ENCODE assay signal across 18 cellular contexts in genomic region chr14:80844872-80845271, GRCh38.
A peak's percentile ranks its signal among the peaks of the same experiment; 100 is the strongest.
DNase-seq lines count a peak whose midpoint lies in the region; ATAC-seq, FAIRE-seq and TF ChIP-seq lines count a peak whose summit lies in the region.
"Had no signal": no experiment of that assay in that cellular context is flagged by ENCODE, and none has a peak within 500 bp of the region (broad histone marks: within the 10 kb centered on the region; RNA-seq: fewer than 3 reads in every experiment).

No MANE protein-coding gene starts in this region.

- in situ Hi-C loops in HepG2 (cut with HindIII; ENCODE audit: extremely low pct_ligation_motif_present, low pct_unique_long_range_greater_than_20kb) (loop anchor here (10.0 to 25.0 kb wide), 2 partner anchors 633 to 1880 kb away; partner anchors contain the start of gene DIO2), K562 (cut with MboI) (loop anchor here (25.0 kb wide), 1 partner anchor 1883 kb away; no protein-coding TSS in a partner anchor), GM13977 (cut with MboI; ENCODE audit: low pct_unique_long_range_greater_than_20kb, low sequenced_read_pairs, unreplicated experiment) (loop anchor here (25.0 kb wide), 1 partner anchor 633 kb away; the partner anchor contains the start of gene DIO2)

- H3K27ac ChIP-seq in HepG2 (ENCODE audit: extremely low read length, insufficient read depth, low read length) (no peak overlapping the region), right lobe of liver (no peak overlapping the region), K562 (ENCODE audit: extremely low read depth, low read depth, low read length) (no peak overlapping the region), neural cell (ENCODE audit: low read length) (peak overlapping the region; percentile 9), upper lobe of left lung (no peak overlapping the region)
- H3K27ac ChIP-seq: 22Rv1, PC-9 had no signal

- WGBS in HepG2 (ENCODE audit: low lambda C conversion rate), result 88% methylated on average over 2 of the region's 2 CpGs
- WGBS in right lobe of liver (ENCODE audit: insufficient coverage, low coverage, low lambda C conversion rate, missing lambda C conversion rate), result 50% methylated on average over 2 of the region's 2 CpGs
- whole genome bisulfite sequencing in K562 (ENCODE audit: insufficient coverage, low coverage, missing lambda C conversion rate), result 27% methylated on average over 1 of the region's 2 CpGs
- 93 to 95% methylated on average over 2 of the region's 2 CpGs for WGBS in upper lobe of left lung, 2 donors

- H3K4me3 ChIP-seq in HepG2 (replicated peaks in 1 of 3; ENCODE audit: insufficient read depth in 1 of 3, low read depth in 2 of 3, low read length in 3 of 3) (no peak overlapping the region), right lobe of liver (no peak overlapping the region), K562 (no peak overlapping the region), neural cell (ENCODE audit: low read length) (peak overlapping the region; percentile 33), upper lobe of left lung (no peak overlapping the region)
- H3K4me3 ChIP-seq: MG63, PC-9 had no signal

- H3K4me2 ChIP-seq in HepG2 (ENCODE audit: low read depth, low read length) (no peak overlapping the region), K562 (ENCODE audit: insufficient read depth, low read length) (no peak overlapping the region), neural cell (ENCODE audit: low read length) (no peak overlapping the region)
- H3K4me2 ChIP-seq: PC-9 had no signal

- TF ChIP-seq EP300 in HepG2 (IDR thresholded peaks at IDR 0.05; ENCODE audit: low read depth in 2 of 2, low read length in 2 of 2) (no peak), HepG2 (CRISPR knock-in tag; IDR thresholded peaks at IDR 0.05; ENCODE audit: borderline replicate concordance) (no peak), K562 (IDR thresholded peaks at IDR 0.05; ENCODE audit: low read length) (no peak), neural cell (conservative IDR thresholded peaks at IDR 0.05; ENCODE audit: poor library complexity, severe bottlenecking) (no peak), upper lobe of left lung (IDR thresholded peaks at IDR 0.05) (no peak)

- H3K36me3 ChIP-seq in HepG2 (replicated peaks in 1 of 2; ENCODE audit: control insufficient read depth in 1 of 2, insufficient read depth in 2 of 2, low read length in 2 of 2) (no peaks in the 10 kb centered on the region), right lobe of liver (no peaks in the 10 kb centered on the region), K562 (ENCODE audit: control insufficient read depth, insufficient read depth, low read length) (no peaks in the 10 kb centered on the region), neural cell (ENCODE audit: insufficient read depth, low read length) (no peaks in the 10 kb centered on the region), upper lobe of left lung (no peaks in the 10 kb centered on the region)
- H3K36me3 ChIP-seq: MG63 had no signal

- no peak overlapping the region for H3K9ac ChIP-seq in HepG2 (ENCODE audit: insufficient read depth, low read depth, low read length)
- no peak overlapping the region for H3K9ac ChIP-seq in K562 (ENCODE audit: insufficient read depth in 1 of 2, low read depth in 2 of 2, low read length in 2 of 2)
- H3K9ac ChIP-seq in neural cell (ENCODE audit: low read length), result no peak overlapping the region

- TF ChIP-seq CTCF in HepG2 (CRISPR knock-in tag; IDR thresholded peaks at IDR 0.05), result no peak
- TF ChIP-seq CTCF in right lobe of liver (IDR thresholded peaks at IDR 0.05), result no peak
- no peak for TF ChIP-seq CTCF in K562 (IDR thresholded peaks at IDR 0.05 in 2 of 3, conservative IDR thresholded peaks at IDR 0.05 in 1 of 3; ENCODE audit: insufficient read depth in 2 of 3, low read depth in 1 of 3, low read length in 3 of 3)
- TF ChIP-seq CTCF in neural cell (IDR thresholded peaks at IDR 0.05; ENCODE audit: poor library complexity, severe bottlenecking), result no peak
- TF ChIP-seq CTCF in upper lobe of left lung (IDR thresholded peaks at IDR 0.05), result no peak
- TF ChIP-seq CTCF in GM13977 (IDR thresholded peaks at IDR 0.05; ENCODE audit: extremely low read depth, insufficient read depth, missing control alignments), result no peak

- FAIRE-seq in HepG2 (lab: Jason Lieb, UNC) (no peak), K562 (lab: Jason Lieb, UNC) (no peak)

- TF ChIP-seq POLR2A in HepG2 (IDR thresholded peaks at IDR 0.05; ENCODE audit: insufficient read depth in 1 of 2, low read depth in 2 of 2, low read length in 2 of 2), result no peak
- TF ChIP-seq POLR2A in right lobe of liver (IDR thresholded peaks at IDR 0.05), result no peak
- TF ChIP-seq POLR2A in K562 (conservative IDR thresholded peaks at IDR 0.05), result no peak
- no peak for TF ChIP-seq POLR2A in upper lobe of left lung (IDR thresholded peaks at IDR 0.05)

- H4K20me1 ChIP-seq in HepG2 (ENCODE audit: insufficient read depth, low read length), result no peaks in the 10 kb centered on the region
- no peaks in the 10 kb centered on the region for H4K20me1 ChIP-seq in K562 (replicated peaks; ENCODE audit: control insufficient read depth, insufficient read depth, low read length)
- H4K20me1 ChIP-seq in neural cell (ENCODE audit: insufficient read depth), result no peaks in the 10 kb centered on the region

- H3K27me3 ChIP-seq in HepG2 (ENCODE audit: control insufficient read depth in 1 of 2, insufficient read depth in 2 of 2, low read length in 2 of 2) (no peaks in the 10 kb centered on the region), right lobe of liver (no peaks in the 10 kb centered on the region), K562 (ENCODE audit: control insufficient read depth in 2 of 2, insufficient read depth in 2 of 2, low read length in 2 of 2) (no peaks in the 10 kb centered on the region), neural cell (ENCODE audit: insufficient read depth, low read depth, low read length) (no peaks in the 10 kb centered on the region), upper lobe of left lung (no peaks in the 10 kb centered on the region)
- H3K27me3 ChIP-seq: MG63 had no signal

- H3K9me2 ChIP-seq in neural cell (ENCODE audit: insufficient read depth, low read length), result no peaks in the 10 kb centered on the region

- intact Hi-C loops in HepG2 (cut with micrococcal nuclease; ENCODE audit: unreplicated experiment) (no loop called here), right lobe of liver (cut with DNase I) (no loop called here), K562 (cut with micrococcal nuclease) (loop anchor here (10.0 kb wide), 1 partner anchor 790 kb away; no protein-coding TSS in a partner anchor)

- no peak overlapping the region for H2AFZ ChIP-seq in HepG2 (ENCODE audit: low read length)
- H2AFZ ChIP-seq in K562 (ENCODE audit: low read depth, low read length), result no peak overlapping the region
- H2AFZ ChIP-seq in neural cell (ENCODE audit: low read depth, low read length), result no peak overlapping the region
- H2AFZ ChIP-seq: PC-9 had no signal

- peaks cover 3% of the 10 kb centered on the region for H3F3A ChIP-seq in neural cell (ENCODE audit: insufficient read depth, low read length, poor library complexity, severe bottlenecking)

- no peaks in the 10 kb centered on the region for H3K79me2 ChIP-seq in HepG2 (ENCODE audit: insufficient read depth, low read length)
- no peaks in the 10 kb centered on the region for H3K79me2 ChIP-seq in K562 (ENCODE audit: control insufficient read depth, insufficient read depth, low read length)
- peaks cover 9% of the 10 kb centered on the region for H3K79me2 ChIP-seq in neural cell (replicated peaks; ENCODE audit: insufficient read depth, low read length)

- POLR2A ChIA-PET in HepG2 (lab: Yijun Ruan, JAX), result no interaction called here
- POLR2A ChIA-PET in K562 (lab: Yijun Ruan, JAX), result no interaction called here

- H3K9me3 ChIP-seq in HepG2 (ENCODE audit: low read length) (no peaks in the 10 kb centered on the region), right lobe of liver (no peaks in the 10 kb centered on the region), K562 (replicated peaks; ENCODE audit: control insufficient read depth, insufficient read depth, low read depth, low read length) (no peaks in the 10 kb centered on the region), neural cell (ENCODE audit: low read length) (no peaks in the 10 kb centered on the region), upper lobe of left lung (no peaks in the 10 kb centered on the region)
- H3K9me3 ChIP-seq: MG63 had no signal

- H3K9me1 ChIP-seq in K562 (ENCODE audit: control insufficient read depth, insufficient read depth, low read length), result no peaks in the 10 kb centered on the region

- ATAC-seq in HepG2 (no peak), right lobe of liver (no peak), K562 (no peak), upper lobe of left lung (ENCODE audit: low FRiP score in 2 of 2) (no peak)

- no peaks in the 10 kb centered on the region for H3K4me1 ChIP-seq in HepG2 (ENCODE audit: insufficient read depth, low read length)
- H3K4me1 ChIP-seq in right lobe of liver, result no peaks in the 10 kb centered on the region
- no peaks in the 10 kb centered on the region for H3K4me1 ChIP-seq in K562 (replicated peaks in 1 of 2; ENCODE audit: control insufficient read depth in 2 of 2, insufficient read depth in 2 of 2, low read length in 2 of 2)
- no peaks in the 10 kb centered on the region for H3K4me1 ChIP-seq in upper lobe of left lung

- CTCF ChIA-PET in HepG2 (lab: Yijun Ruan, JAX; ENCODE audit: low intra/inter-chr PET ratio, low total read pairs), result no interaction called here
- CTCF ChIA-PET in K562 (lab: Yijun Ruan, JAX; ENCODE audit: low intra/inter-chr PET ratio), result no interaction called here

- DNase-seq in HepG2 (ENCODE audit: low spot score) (no peak), right lobe of liver (no peak), K562 (ENCODE audit: extremely low read depth in 1 of 4, low spot score in 3 of 4) (peak in 1 of 4 experiments; percentile 6), upper lobe of left lung (no peak), iPS-NIHi11 (ENCODE audit: low spot score) (no peak), GM13977 (ENCODE audit: low spot score) (no peak)
- no peak for DNase-seq in activated CD4-positive, CD25-positive, alpha-beta regulatory T cell (lab: John Stamatoyannopoulos, UW)
- DNase-seq: DMS 273 treated with DMSO at 0.1 percent for 48 hours, Kasumi-1, MG63, NCI-H1048, NCI-H1436, NCI-H1930, NCI-H345, NCI-H524 treated with DMSO at 0.1 percent for 48 hours, PC-9 had no signal

- no peak for TF ChIP-seq RAD21 in HepG2 (CRISPR knock-in tag; IDR thresholded peaks at IDR 0.05)
- TF ChIP-seq RAD21 in K562 (CRISPR knock-in tag; conservative IDR thresholded peaks at IDR 0.05 in 1 of 2, IDR thresholded peaks at IDR 0.05 in 1 of 2), result no peak
- TF ChIP-seq RAD21 in neural cell (conservative IDR thresholded peaks at IDR 0.05), result no peak

- BruUV-seq in HepG2 (replicated peaks; lab: Mats Ljungman, UMichigan), result no TSS peak
- no TSS peak for BruUV-seq in K562 (replicated peaks; lab: Mats Ljungman, UMichigan)

TF ChIP-seq in HepG2, 621 proteins besides CTCF, POLR2A, EP300 and RAD21 (continues in another document):
- no peak for TF ChIP-seq SALL1 (CRISPR knock-in tag; IDR thresholded peaks at IDR 0.05)

TF ChIP-seq in K562, 482 proteins besides CTCF, POLR2A, EP300 and RAD21 (continues in another document):
- no peak for TF ChIP-seq TOE1 (IDR thresholded peaks at IDR 0.05; ENCODE audit: borderline replicate concordance)
- no peak for TF ChIP-seq TOE1 (CRISPR knock-in tag; IDR thresholded peaks at IDR 0.05; ENCODE audit: borderline replicate concordance, low read depth)

TF ChIP-seq in neural cell, 6 proteins besides CTCF, POLR2A, EP300 and RAD21 (continues in another document):
- TF ChIP-seq SMC3 (conservative IDR thresholded peaks at IDR 0.05; ENCODE audit: poor library complexity) (no peak), EZH2 (IDR thresholded peaks at IDR 0.05; ENCODE audit: borderline replicate concordance, insufficient read depth, low read length, poor library complexity, severe bottlenecking) (no peak)

Comparison
In these comparisons a context has a peak if more than half of its experiments do, and no peak if none do; other contexts are left out.
1. Of the 241 proteins assayed by ChIP-seq in both HepG2 and K562: peak only in HepG2: none; only in K562: MAFG, NFE2, NFE2L1 and RFX1; in both: none; in neither: 235; mixed calls (peak in some experiments, not most) for 2.